In genomic region chr17:71864754-71865153, GRCh38 we compare ENCODE assay signal across 28 cellular contexts.
"Had no signal": no experiment of that assay in that cellular context is flagged by ENCODE, and none has a peak within 500 bp of the region (broad histone marks: within the 10 kb centered on the region; RNA-seq: fewer than 3 reads in every experiment).

No MANE protein-coding gene starts in this region.

- H3K4me3 Mint-ChIP-seq: dendritic cell treated with granulocyte-macrophage colony-stimulating factor and Interleukin-4, amounts not matched to agents 40 ng/mL and 50 ng/mL, for 4 days; effector memory CD8-positive, alpha-beta T cell had no signal

- H3K4me1 ChIP-seq: esophagus muscularis mucosa, esophagus squamous epithelium, foreskin keratinocyte, gastrocnemius medialis, gastroesophageal sphincter, heart left ventricle, heart right ventricle had no signal

- H3K9me3 Mint-ChIP-seq: dendritic cell treated with granulocyte-macrophage colony-stimulating factor and Interleukin-4, amounts not matched to agents 40 ng/mL and 50 ng/mL, for 4 days had no signal

- H3K27me3 Mint-ChIP-seq: dendritic cell treated with granulocyte-macrophage colony-stimulating factor and Interleukin-4, amounts not matched to agents 40 ng/mL and 50 ng/mL, for 4 days; effector memory CD8-positive, alpha-beta T cell had no signal

- H3K27ac ChIP-seq: colonic mucosa, coronary artery, dorsolateral prefrontal cortex, epithelial cell of prostate, esophagus muscularis mucosa, esophagus squamous epithelium, foreskin keratinocyte, gastrocnemius medialis, gastroesophageal sphincter, heart left ventricle, heart right ventricle had no signal

- H3K36me3 ChIP-seq: colonic mucosa, esophagus muscularis mucosa, esophagus squamous epithelium, gastrocnemius medialis, gastroesophageal sphincter, heart left ventricle, heart right ventricle had no signal

- H3K27ac Mint-ChIP-seq: dendritic cell treated with granulocyte-macrophage colony-stimulating factor and Interleukin-4, amounts not matched to agents 40 ng/mL and 50 ng/mL, for 4 days; effector memory CD8-positive, alpha-beta T cell had no signal

- H3K4me3 ChIP-seq: colonic mucosa, coronary artery, dorsolateral prefrontal cortex, esophagus muscularis mucosa, esophagus squamous epithelium, gastrocnemius medialis, gastroesophageal sphincter, heart left ventricle, heart right ventricle had no signal

- ATAC-seq: effector memory CD8-positive, alpha-beta T cell; esophagus mucosa; foreskin keratinocyte; gastrocnemius medialis; gastroesophageal sphincter; heart left ventricle; heart right ventricle had no signal

- FAIRE-seq: colon, endometrium, endothelial cell of umbilical vein, frontal cortex had no signal

- DNase-seq: colonic mucosa; cortex of kidney; dermis blood vessel endothelial cell; dorsolateral prefrontal cortex; effector CD4-positive, alpha-beta T cell; effector CD8-positive, alpha-beta T cell; effector memory CD4-positive, alpha-beta T cell; effector memory CD8-positive, alpha-beta T cell; erythroblast; esophagus squamous epithelium; foreskin fibroblast; foreskin keratinocyte; foreskin melanocyte; gastrocnemius medialis; glutamatergic neuron; head of caudate nucleus; heart left ventricle; heart right ventricle had no signal

- H3K9me3 ChIP-seq: colonic mucosa, esophagus muscularis mucosa, esophagus squamous epithelium, gastrocnemius medialis, gastroesophageal sphincter, heart left ventricle, heart right ventricle had no signal

- H3K27me3 ChIP-seq: colonic mucosa, dorsolateral prefrontal cortex, esophagus muscularis mucosa, esophagus squamous epithelium, foreskin keratinocyte, gastrocnemius medialis, gastroesophageal sphincter, heart left ventricle, heart right ventricle had no signal
